1 cellular context compared by ENCODE assay signal in genomic region chr16:30065943-30066881, GRCh38.
A peak's percentile ranks its signal among the peaks of the same experiment; 100 is the strongest.
TF ChIP-seq lines count a peak whose summit lies in the region.

No MANE protein-coding gene starts in this region.

TF ChIP-seq in GM12878, 131 proteins besides CTCF, POLR2A, EP300 and RAD21 (continues in another document):
- TF ChIP-seq, protein P1, sequence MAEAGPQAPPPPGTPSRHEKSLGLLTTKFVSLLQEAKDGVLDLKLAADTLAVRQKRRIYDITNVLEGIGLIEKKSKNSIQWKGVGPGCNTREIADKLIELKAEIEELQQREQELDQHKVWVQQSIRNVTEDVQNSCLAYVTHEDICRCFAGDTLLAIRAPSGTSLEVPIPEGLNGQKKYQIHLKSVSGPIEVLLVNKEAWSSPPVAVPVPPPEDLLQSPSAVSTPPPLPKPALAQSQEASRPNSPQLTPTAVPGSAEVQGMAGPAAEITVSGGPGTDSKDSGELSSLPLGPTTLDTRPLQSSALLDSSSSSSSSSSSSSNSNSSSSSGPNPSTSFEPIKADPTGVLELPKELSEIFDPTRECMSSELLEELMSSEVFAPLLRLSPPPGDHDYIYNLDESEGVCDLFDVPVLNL (IDR thresholded peaks at IDR 0.05; ENCODE audit: low read depth, low read length), result no peak
- TF ChIP-seq PML (IDR thresholded peaks at IDR 0.05; ENCODE audit: low read length) (no peak), EGR1 (IDR thresholded peaks at IDR 0.05; ENCODE audit: borderline replicate concordance in 1 of 2, low read depth in 2 of 2, low read length in 2 of 2) (0 out of 3 replicates have a peak, but pooled peaks of 1 of the 2 experiments have one; percentile 28), BACH1 (IDR thresholded peaks at IDR 0.05; ENCODE audit: borderline replicate concordance) (peak; percentile 80), YY1 (IDR thresholded peaks at IDR 0.05; ENCODE audit: low read depth, low read length) (no peak), TCF12 (IDR thresholded peaks at IDR 0.05; ENCODE audit: low read depth, low read length) (no peak), CBX5 (IDR thresholded peaks at IDR 0.05; ENCODE audit: low read depth) (no peak), RELA (IDR thresholded peaks at IDR 0.05; ENCODE audit: borderline replicate concordance, partially characterized antibody) (peak; percentile 46), ATF3 (IDR thresholded peaks at IDR 0.05; ENCODE audit: borderline replicate concordance, extremely low read depth, low read depth, low read length) (no peak), GATAD2B (conservative IDR thresholded peaks at IDR 0.05; ENCODE audit: low read depth) (peak; percentile 32; the same call in 1 of the 2 replicates), SRF (IDR thresholded peaks at IDR 0.05; ENCODE audit: low read depth in 2 of 2, low read length in 2 of 2) (no peak), CHD1 (IDR thresholded peaks at IDR 0.05; ENCODE audit: low read depth, low read length) (0 out of 2 replicates have a peak, but pooled peaks have one; percentile 53), HCFC1 (IDR thresholded peaks at IDR 0.05; ENCODE audit: low read length) (no peak), SMARCA5 (IDR thresholded peaks at IDR 0.05) (peak; percentile 73), IKZF2 (IDR thresholded peaks at IDR 0.05) (no peak), RCOR1 (conservative IDR thresholded peaks at IDR 0.05; ENCODE audit: low read depth, low read length) (no peak), NRF1 (conservative IDR thresholded peaks at IDR 0.05; ENCODE audit: low read depth, low read length) (no peak), BRCA1 (IDR thresholded peaks at IDR 0.05; ENCODE audit: low read depth, low read length) (no peak), FOXM1 (IDR thresholded peaks at IDR 0.05; ENCODE audit: low read depth, low read length) (no peak), ESRRA (IDR thresholded peaks at IDR 0.05; ENCODE audit: low read length) (no peak), ZNF592 (IDR thresholded peaks at IDR 0.05) (no peak), HDAC2 (IDR thresholded peaks at IDR 0.05) (no peak), LARP7 (IDR thresholded peaks at IDR 0.05) (peak; percentile 62; the same call in 1 of the 2 replicates), ZNF622 (IDR thresholded peaks at IDR 0.05) (no peak)
- TF ChIP-seq, protein P2, sequence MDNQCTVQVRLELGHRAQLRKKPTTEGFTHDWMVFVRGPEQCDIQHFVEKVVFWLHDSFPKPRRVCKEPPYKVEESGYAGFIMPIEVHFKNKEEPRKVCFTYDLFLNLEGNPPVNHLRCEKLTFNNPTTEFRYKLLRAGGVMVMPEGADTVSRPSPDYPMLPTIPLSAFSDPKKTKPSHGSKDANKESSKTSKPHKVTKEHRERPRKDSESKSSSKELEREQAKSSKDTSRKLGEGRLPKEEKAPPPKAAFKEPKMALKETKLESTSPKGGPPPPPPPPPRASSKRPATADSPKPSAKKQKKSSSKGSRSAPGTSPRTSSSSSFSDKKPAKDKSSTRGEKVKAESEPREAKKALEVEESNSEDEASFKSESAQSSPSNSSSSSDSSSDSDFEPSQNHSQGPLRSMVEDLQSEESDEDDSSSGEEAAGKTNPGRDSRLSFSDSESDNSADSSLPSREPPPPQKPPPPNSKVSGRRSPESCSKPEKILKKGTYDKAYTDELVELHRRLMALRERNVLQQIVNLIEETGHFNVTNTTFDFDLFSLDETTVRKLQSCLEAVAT (IDR thresholded peaks at IDR 0.05), result peak; percentile 64
- TF ChIP-seq, protein P3, sequence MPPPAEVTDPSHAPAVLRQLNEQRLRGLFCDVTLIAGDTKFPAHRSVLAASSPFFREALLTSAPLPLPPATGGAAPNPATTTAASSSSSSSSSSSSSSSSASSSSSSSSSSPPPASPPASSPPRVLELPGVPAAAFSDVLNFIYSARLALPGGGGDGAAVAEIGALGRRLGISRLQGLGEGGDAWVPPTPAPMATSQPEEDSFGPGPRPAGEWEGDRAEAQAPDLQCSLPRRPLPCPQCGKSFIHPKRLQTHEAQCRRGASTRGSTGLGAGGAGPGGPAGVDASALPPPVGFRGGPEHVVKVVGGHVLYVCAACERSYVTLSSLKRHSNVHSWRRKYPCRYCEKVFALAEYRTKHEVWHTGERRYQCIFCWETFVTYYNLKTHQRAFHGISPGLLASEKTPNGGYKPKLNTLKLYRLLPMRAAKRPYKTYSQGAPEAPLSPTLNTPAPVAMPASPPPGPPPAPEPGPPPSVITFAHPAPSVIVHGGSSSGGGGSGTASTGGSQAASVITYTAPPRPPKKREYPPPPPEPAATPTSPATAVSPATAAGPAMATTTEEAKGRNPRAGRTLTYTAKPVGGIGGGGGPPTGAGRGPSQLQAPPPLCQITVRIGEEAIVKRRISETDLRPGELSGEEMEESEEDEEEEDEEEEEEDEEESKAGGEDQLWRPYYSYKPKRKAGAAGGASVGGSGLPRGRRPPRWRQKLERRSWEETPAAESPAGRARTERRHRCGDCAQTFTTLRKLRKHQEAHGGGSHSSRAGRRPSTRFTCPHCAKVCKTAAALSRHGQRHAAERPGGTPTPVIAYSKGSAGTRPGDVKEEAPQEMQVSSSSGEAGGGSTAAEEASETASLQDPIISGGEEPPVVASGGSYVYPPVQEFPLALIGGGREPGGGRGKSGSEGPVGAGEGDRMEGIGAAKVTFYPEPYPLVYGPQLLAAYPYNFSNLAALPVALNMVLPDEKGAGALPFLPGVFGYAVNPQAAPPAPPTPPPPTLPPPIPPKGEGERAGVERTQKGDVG (CRISPR knock-in tag; IDR thresholded peaks at IDR 0.05), result no peak
- TF ChIP-seq, protein P4, sequence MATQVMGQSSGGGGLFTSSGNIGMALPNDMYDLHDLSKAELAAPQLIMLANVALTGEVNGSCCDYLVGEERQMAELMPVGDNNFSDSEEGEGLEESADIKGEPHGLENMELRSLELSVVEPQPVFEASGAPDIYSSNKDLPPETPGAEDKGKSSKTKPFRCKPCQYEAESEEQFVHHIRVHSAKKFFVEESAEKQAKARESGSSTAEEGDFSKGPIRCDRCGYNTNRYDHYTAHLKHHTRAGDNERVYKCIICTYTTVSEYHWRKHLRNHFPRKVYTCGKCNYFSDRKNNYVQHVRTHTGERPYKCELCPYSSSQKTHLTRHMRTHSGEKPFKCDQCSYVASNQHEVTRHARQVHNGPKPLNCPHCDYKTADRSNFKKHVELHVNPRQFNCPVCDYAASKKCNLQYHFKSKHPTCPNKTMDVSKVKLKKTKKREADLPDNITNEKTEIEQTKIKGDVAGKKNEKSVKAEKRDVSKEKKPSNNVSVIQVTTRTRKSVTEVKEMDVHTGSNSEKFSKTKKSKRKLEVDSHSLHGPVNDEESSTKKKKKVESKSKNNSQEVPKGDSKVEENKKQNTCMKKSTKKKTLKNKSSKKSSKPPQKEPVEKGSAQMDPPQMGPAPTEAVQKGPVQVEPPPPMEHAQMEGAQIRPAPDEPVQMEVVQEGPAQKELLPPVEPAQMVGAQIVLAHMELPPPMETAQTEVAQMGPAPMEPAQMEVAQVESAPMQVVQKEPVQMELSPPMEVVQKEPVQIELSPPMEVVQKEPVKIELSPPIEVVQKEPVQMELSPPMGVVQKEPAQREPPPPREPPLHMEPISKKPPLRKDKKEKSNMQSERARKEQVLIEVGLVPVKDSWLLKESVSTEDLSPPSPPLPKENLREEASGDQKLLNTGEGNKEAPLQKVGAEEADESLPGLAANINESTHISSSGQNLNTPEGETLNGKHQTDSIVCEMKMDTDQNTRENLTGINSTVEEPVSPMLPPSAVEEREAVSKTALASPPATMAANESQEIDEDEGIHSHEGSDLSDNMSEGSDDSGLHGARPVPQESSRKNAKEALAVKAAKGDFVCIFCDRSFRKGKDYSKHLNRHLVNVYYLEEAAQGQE (IDR thresholded peaks at IDR 0.05; ENCODE audit: low read depth, low read length), result no peak
- TF ChIP-seq, protein P5, sequence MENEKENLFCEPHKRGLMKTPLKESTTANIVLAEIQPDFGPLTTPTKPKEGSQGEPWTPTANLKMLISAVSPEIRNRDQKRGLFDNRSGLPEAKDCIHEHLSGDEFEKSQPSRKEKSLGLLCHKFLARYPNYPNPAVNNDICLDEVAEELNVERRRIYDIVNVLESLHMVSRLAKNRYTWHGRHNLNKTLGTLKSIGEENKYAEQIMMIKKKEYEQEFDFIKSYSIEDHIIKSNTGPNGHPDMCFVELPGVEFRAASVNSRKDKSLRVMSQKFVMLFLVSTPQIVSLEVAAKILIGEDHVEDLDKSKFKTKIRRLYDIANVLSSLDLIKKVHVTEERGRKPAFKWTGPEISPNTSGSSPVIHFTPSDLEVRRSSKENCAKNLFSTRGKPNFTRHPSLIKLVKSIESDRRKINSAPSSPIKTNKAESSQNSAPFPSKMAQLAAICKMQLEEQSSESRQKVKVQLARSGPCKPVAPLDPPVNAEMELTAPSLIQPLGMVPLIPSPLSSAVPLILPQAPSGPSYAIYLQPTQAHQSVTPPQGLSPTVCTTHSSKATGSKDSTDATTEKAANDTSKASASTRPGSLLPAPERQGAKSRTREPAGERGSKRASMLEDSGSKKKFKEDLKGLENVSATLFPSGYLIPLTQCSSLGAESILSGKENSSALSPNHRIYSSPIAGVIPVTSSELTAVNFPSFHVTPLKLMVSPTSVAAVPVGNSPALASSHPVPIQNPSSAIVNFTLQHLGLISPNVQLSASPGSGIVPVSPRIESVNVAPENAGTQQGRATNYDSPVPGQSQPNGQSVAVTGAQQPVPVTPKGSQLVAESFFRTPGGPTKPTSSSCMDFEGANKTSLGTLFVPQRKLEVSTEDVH (IDR thresholded peaks at IDR 0.05; ENCODE audit: low read depth, partially characterized antibody), result no peak
- TF ChIP-seq, protein P6, sequence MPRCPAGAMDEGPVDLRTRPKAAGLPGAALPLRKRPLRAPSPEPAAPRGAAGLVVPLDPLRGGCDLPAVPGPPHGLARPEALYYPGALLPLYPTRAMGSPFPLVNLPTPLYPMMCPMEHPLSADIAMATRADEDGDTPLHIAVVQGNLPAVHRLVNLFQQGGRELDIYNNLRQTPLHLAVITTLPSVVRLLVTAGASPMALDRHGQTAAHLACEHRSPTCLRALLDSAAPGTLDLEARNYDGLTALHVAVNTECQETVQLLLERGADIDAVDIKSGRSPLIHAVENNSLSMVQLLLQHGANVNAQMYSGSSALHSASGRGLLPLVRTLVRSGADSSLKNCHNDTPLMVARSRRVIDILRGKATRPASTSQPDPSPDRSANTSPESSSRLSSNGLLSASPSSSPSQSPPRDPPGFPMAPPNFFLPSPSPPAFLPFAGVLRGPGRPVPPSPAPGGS (IDR thresholded peaks at IDR 0.05; ENCODE audit: borderline replicate concordance, insufficient read depth, low read depth, low read length, poor library complexity, severe bottlenecking), result no peak
- TF ChIP-seq, protein P7, sequence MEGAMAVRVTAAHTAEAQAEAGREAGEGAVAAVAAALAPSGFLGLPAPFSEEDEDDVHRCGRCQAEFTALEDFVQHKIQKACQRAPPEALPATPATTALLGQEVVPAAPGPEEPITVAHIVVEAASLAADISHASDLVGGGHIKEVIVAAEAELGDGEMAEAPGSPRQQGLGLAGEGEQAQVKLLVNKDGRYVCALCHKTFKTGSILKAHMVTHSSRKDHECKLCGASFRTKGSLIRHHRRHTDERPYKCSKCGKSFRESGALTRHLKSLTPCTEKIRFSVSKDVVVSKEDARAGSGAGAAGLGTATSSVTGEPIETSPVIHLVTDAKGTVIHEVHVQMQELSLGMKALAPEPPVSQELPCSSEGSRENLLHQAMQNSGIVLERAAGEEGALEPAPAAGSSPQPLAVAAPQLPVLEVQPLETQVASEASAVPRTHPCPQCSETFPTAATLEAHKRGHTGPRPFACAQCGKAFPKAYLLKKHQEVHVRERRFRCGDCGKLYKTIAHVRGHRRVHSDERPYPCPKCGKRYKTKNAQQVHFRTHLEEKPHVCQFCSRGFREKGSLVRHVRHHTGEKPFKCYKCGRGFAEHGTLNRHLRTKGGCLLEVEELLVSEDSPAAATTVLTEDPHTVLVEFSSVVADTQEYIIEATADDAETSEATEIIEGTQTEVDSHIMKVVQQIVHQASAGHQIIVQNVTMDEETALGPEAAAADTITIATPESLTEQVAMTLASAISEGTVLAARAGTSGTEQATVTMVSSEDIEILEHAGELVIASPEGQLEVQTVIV (IDR thresholded peaks at IDR 0.05; ENCODE audit: borderline replicate concordance, partially characterized antibody), result no peak
- TF ChIP-seq, protein P8, sequence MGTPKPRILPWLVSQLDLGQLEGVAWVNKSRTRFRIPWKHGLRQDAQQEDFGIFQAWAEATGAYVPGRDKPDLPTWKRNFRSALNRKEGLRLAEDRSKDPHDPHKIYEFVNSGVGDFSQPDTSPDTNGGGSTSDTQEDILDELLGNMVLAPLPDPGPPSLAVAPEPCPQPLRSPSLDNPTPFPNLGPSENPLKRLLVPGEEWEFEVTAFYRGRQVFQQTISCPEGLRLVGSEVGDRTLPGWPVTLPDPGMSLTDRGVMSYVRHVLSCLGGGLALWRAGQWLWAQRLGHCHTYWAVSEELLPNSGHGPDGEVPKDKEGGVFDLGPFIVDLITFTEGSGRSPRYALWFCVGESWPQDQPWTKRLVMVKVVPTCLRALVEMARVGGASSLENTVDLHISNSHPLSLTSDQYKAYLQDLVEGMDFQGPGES (IDR thresholded peaks at IDR 0.05), result no peak
- TF ChIP-seq, protein P9, sequence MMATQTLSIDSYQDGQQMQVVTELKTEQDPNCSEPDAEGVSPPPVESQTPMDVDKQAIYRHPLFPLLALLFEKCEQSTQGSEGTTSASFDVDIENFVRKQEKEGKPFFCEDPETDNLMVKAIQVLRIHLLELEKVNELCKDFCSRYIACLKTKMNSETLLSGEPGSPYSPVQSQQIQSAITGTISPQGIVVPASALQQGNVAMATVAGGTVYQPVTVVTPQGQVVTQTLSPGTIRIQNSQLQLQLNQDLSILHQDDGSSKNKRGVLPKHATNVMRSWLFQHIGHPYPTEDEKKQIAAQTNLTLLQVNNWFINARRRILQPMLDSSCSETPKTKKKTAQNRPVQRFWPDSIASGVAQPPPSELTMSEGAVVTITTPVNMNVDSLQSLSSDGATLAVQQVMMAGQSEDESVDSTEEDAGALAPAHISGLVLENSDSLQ (IDR thresholded peaks at IDR 0.05), result no peak
